In the genomic region with DNA sequence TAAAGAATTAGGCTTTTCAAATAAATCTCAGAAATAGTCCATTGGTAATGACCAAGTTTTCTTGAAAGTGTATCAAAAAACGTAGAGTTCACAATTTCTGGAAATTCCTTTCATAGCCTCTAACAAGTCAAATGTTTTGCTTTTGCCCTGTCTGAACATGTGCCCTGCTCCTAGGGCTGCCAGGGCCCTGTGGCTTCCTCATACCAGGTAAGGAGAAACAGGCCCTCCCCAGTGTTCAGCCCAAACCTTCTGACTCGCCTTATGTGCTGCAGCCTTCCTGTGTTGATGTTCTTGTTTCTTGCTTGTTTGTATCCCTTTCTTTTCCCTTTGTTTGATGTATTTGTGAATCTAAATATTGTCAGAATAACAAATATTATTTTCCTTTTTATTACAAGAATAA, we compare ENCODE assay signal across 16 cellular contexts.
DNase-seq lines count a peak whose midpoint lies in the region; TF ChIP-seq lines count a peak whose summit lies in the region.
"Had no signal": no experiment of that assay in that cellular context is flagged by ENCODE, and none has a peak within 500 bp of the region (broad histone marks: within the 10 kb centered on the region; RNA-seq: fewer than 3 reads in every experiment).

No MANE protein-coding gene starts in this region.

- H3K4me3 ChIP-seq in cardiac muscle cell (no peak overlapping the region), right atrium auricular region (no peak overlapping the region), epithelial cell of esophagus (ENCODE audit: low read length) (no peak overlapping the region)
- H3K4me3 ChIP-seq: BLaER1 treated with 17β-estradiol and CSF1 and Interleukin-3, amounts not matched to agents 10 nM and 100 nM; GM23338 had no signal

- H3K36me3 ChIP-seq in cardiac muscle cell: peaks cover 61% of the 10 kb centered on the region
- H3K36me3 ChIP-seq in right atrium auricular region: no peaks in the 10 kb centered on the region
- H3K36me3 ChIP-seq: BLaER1 treated with 17β-estradiol and CSF1 and Interleukin-3, amounts not matched to agents 10 nM and 100 nM had no signal

- H3K27me3 ChIP-seq in cardiac muscle cell (no peaks in the 10 kb centered on the region), right atrium auricular region (no peaks in the 10 kb centered on the region)
- H3K27me3 ChIP-seq: BLaER1 treated with 17β-estradiol and CSF1 and Interleukin-3, amounts not matched to agents 10 nM and 100 nM had no signal

- TF ChIP-seq CTCF in cardiac muscle cell (IDR thresholded peaks at IDR 0.05; ENCODE audit: low read depth, low read length): no peak
- no peak for TF ChIP-seq CTCF in right atrium auricular region (IDR thresholded peaks at IDR 0.05)
- TF ChIP-seq CTCF in epithelial cell of esophagus (IDR thresholded peaks at IDR 0.05; ENCODE audit: insufficient read depth, low read depth, low read length, missing control alignments): no peak

- H3K9me3 ChIP-seq in cardiac muscle cell (ENCODE audit: low read depth) (no peaks in the 10 kb centered on the region), right atrium auricular region (no peaks in the 10 kb centered on the region)
- H3K9me3 ChIP-seq: BLaER1 treated with 17β-estradiol and CSF1 and Interleukin-3, amounts not matched to agents 10 nM and 100 nM had no signal

- no peak for DNase-seq in cardiac muscle cell (ENCODE audit: low read depth in 1 of 2, low spot score in 1 of 2)
- no peak for DNase-seq in right atrium auricular region (ENCODE audit: low spot score)
- peak; percentile 73 for DNase-seq in epithelial cell of esophagus (ENCODE audit: low read depth)
- DNase-seq in kidney tubule cell (ENCODE audit: low spot score): peak; percentile 17
- no peak for DNase-seq in SKM-1 (lab: John Stamatoyannopoulos, UW; ENCODE audit: unreplicated experiment)
- no peak for DNase-seq in medulla oblongata (ENCODE audit: extremely low spot score)
- DNase-seq in activated CD4-positive, alpha-beta T cell treated with anti-CD3 and anti-CD28 coated beads, Interleukin-2, amount 50 U/mL, for 48 hours: no peak
- DNase-seq: 8988T; Calu3; CD8-positive, alpha-beta T cell; DMS79 treated with DMSO at 0.1 percent for 48 hours; GF-D8; HCEC 1CT had no signal

- H3K4me1 ChIP-seq in cardiac muscle cell (ENCODE audit: low read depth) (no peaks in the 10 kb centered on the region), right atrium auricular region (no peaks in the 10 kb centered on the region)
- H3K4me1 ChIP-seq: BLaER1 treated with 17β-estradiol and CSF1 and Interleukin-3, amounts not matched to agents 10 nM and 100 nM had no signal

- H3K27ac ChIP-seq in cardiac muscle cell (peak overlapping the region; percentile 12), right atrium auricular region (no peak overlapping the region)
- H3K27ac ChIP-seq: BLaER1 treated with 17β-estradiol and CSF1 and Interleukin-3, amounts not matched to agents 10 nM and 100 nM; HL-60 had no signal

Comparison
In these comparisons a context has a peak if more than half of its experiments do, and no peak if none do; other contexts are left out.
1. DNase-seq: peak in epithelial cell of esophagus (single experiment) and kidney tubule cell (single experiment); none in cardiac muscle cell (0 of 2), right atrium auricular region (single experiment), SKM-1 (single experiment), medulla oblongata (single experiment) and activated CD4-positive, alpha-beta T cell treated with anti-CD3 and anti-CD28 coated beads, Interleukin-2, amount 50 U/mL, for 48 hours (0 of 2).